Comparison of ENCODE assay signal across 23 cellular contexts in genomic region chr16:10932959-10933710, GRCh38. TPM values are rescaled to one million over a fixed set of nuclear protein-coding genes. Genes with fewer than 3 reads are reported as not detected.
DNase-seq lines count a peak whose midpoint lies in the region; TF ChIP-seq lines count a peak whose summit lies in the region.
"Had no signal": no experiment of that assay in that cellular context is flagged by ENCODE, and none has a peak within 500 bp of the region (broad histone marks: within the 10 kb centered on the region; RNA-seq: fewer than 3 reads in every experiment).

No MANE protein-coding gene starts in this region.

- in situ Hi-C loops in GM13977 (cut with MboI; ENCODE audit: low pct_unique_long_range_greater_than_20kb, low sequenced_read_pairs, unreplicated experiment): no loop called here

- intact Hi-C loops in Caco-2 (cut with micrococcal nuclease; ENCODE audit: unreplicated experiment): no loop called here
- intact Hi-C loops in activated T-helper 1 cell treated with anti-CD3 and anti-CD28 coated beads, Interleukin-12 subunit alpha, Interleukin-12 subunit beta, Interleukin-2, Interleukin-4 antibody, amounts not matched to agents 30 ng/mL and 10 ng/mL and 1 ng/mL, durations not matched to agents 14 hours and 24 hours and 36 hours (cut with micrococcal nuclease): no loop called here

- no peaks in the 10 kb centered on the region for H3K9me3 ChIP-seq in Caco-2
- H3K9me3 ChIP-seq: MG63, prostate gland had no signal

- peaks cover 27% of the 10 kb centered on the region for H3K4me1 Mint-ChIP-seq in T-helper 2 cell treated with Interferon-gamma antibody and Interleukin-4, amounts not matched to agents 5 μg/mL and 100 μg/mL, for 36 hours (ENCODE audit: low read depth)
- no peaks in the 10 kb centered on the region for H3K4me1 Mint-ChIP-seq in Caco-2 (ENCODE audit: low read depth, unreplicated experiment)
- H3K4me1 Mint-ChIP-seq in activated T-helper 1 cell treated with anti-CD3 and anti-CD28 coated beads, Interleukin-12 subunit alpha, Interleukin-12 subunit beta, Interleukin-2, Interleukin-4 antibody, amounts not matched to agents 30 ng/mL and 10 ng/mL and 1 ng/mL, durations not matched to agents 14 hours and 24 hours and 36 hours (ENCODE audit: low read depth): peaks cover 35% of the 10 kb centered on the region
- H3K4me1 Mint-ChIP-seq in neural crest cell: peaks cover 4% of the 10 kb centered on the region

- no peaks in the 10 kb centered on the region for H3K9me3 Mint-ChIP-seq in T-helper 2 cell treated with Interferon-gamma antibody and Interleukin-4, amounts not matched to agents 5 μg/mL and 100 μg/mL, for 36 hours
- H3K9me3 Mint-ChIP-seq in Caco-2 (ENCODE audit: unreplicated experiment) (no peaks in the 10 kb centered on the region), neural crest cell (no peaks in the 10 kb centered on the region)
- no peaks in the 10 kb centered on the region for H3K9me3 Mint-ChIP-seq in activated T-helper 1 cell treated with anti-CD3 and anti-CD28 coated beads, Interleukin-12 subunit alpha, Interleukin-12 subunit beta, Interleukin-2, Interleukin-4 antibody, amounts not matched to agents 30 ng/mL and 10 ng/mL and 1 ng/mL, durations not matched to agents 14 hours and 24 hours and 36 hours
- H3K9me3 Mint-ChIP-seq: activated T-cell treated with anti-CD3 and anti-CD28 coated beads, Interleukin-2, amount 50 U/mL, for 4 hours; nephron; T-cell; type B pancreatic cell had no signal

- CTCF ChIA-PET in Caco-2 (lab: Charles Lee): no interaction called here

- peaks cover 33% of the 10 kb centered on the region for H3K36me3 Mint-ChIP-seq in T-helper 2 cell treated with Interferon-gamma antibody and Interleukin-4, amounts not matched to agents 5 μg/mL and 100 μg/mL, for 36 hours (ENCODE audit: low read depth)
- H3K36me3 Mint-ChIP-seq in Caco-2 (ENCODE audit: insufficient read depth, unreplicated experiment) (peaks cover 12% of the 10 kb centered on the region), neural crest cell (ENCODE audit: low read depth) (no peaks in the 10 kb centered on the region)
- H3K36me3 Mint-ChIP-seq in activated T-helper 1 cell treated with anti-CD3 and anti-CD28 coated beads, Interleukin-12 subunit alpha, Interleukin-12 subunit beta, Interleukin-2, Interleukin-4 antibody, amounts not matched to agents 30 ng/mL and 10 ng/mL and 1 ng/mL, durations not matched to agents 14 hours and 24 hours and 36 hours (ENCODE audit: low read depth): peaks cover 16% of the 10 kb centered on the region

- H3K27ac Mint-ChIP-seq in T-helper 2 cell treated with Interferon-gamma antibody and Interleukin-4, amounts not matched to agents 5 μg/mL and 100 μg/mL, for 36 hours: peak overlapping the region; percentile 55
- H3K27ac Mint-ChIP-seq in Caco-2 (ENCODE audit: unreplicated experiment) (peak overlapping the region; percentile 50), neural crest cell (ENCODE audit: unreplicated experiment) (peak overlapping the region; percentile 57)
- H3K27ac Mint-ChIP-seq in activated T-helper 1 cell treated with anti-CD3 and anti-CD28 coated beads, Interleukin-12 subunit alpha, Interleukin-12 subunit beta, Interleukin-2, Interleukin-4 antibody, amounts not matched to agents 30 ng/mL and 10 ng/mL and 1 ng/mL, durations not matched to agents 14 hours and 24 hours and 36 hours: peak overlapping the region; percentile 34
- H3K27ac Mint-ChIP-seq: nephron, T-cell, type B pancreatic cell had no signal

- no peak overlapping the region for H3K4me3 Mint-ChIP-seq in T-helper 2 cell treated with Interferon-gamma antibody and Interleukin-4, amounts not matched to agents 5 μg/mL and 100 μg/mL, for 36 hours
- H3K4me3 Mint-ChIP-seq in Caco-2 (ENCODE audit: unreplicated experiment) (no peak overlapping the region), neural crest cell (no peak overlapping the region)
- no peak overlapping the region for H3K4me3 Mint-ChIP-seq in activated T-helper 1 cell treated with anti-CD3 and anti-CD28 coated beads, Interleukin-12 subunit alpha, Interleukin-12 subunit beta, Interleukin-2, Interleukin-4 antibody, amounts not matched to agents 30 ng/mL and 10 ng/mL and 1 ng/mL, durations not matched to agents 14 hours and 24 hours and 36 hours
- H3K4me3 Mint-ChIP-seq: activated T-cell treated with anti-CD3 and anti-CD28 coated beads, Interleukin-2, amount 50 U/mL, for 4 hours; nephron; T-cell; type B pancreatic cell had no signal

- no peak for TF ChIP-seq CTCF in Caco-2 (IDR thresholded peaks at IDR 0.05; ENCODE audit: insufficient read depth in 1 of 2, low read depth in 1 of 2, low read length in 1 of 2, severe bottlenecking in 1 of 2, unreplicated experiment in 1 of 2)
- TF ChIP-seq CTCF in neural crest cell (conservative IDR thresholded peaks at IDR 0.05): no peak
- no peak for TF ChIP-seq CTCF in GM13977 (IDR thresholded peaks at IDR 0.05; ENCODE audit: extremely low read depth, insufficient read depth, missing control alignments)

- peaks cover 6% of the 10 kb centered on the region; the same call in 1 of the 2 replicates for H3K4me1 ChIP-seq in Caco-2

- H3K36me3 ChIP-seq in Caco-2 (ENCODE audit: control insufficient read depth, insufficient read depth, low read length): no peaks in the 10 kb centered on the region
- H3K36me3 ChIP-seq: prostate gland had no signal

- no peak overlapping the region for H3K4me3 ChIP-seq in Caco-2 (ENCODE audit: low read depth, low read length)
- H3K4me3 ChIP-seq: GM23248, MG63, prostate gland had no signal

- H3K27me3 ChIP-seq in Caco-2 (replicated peaks; ENCODE audit: control insufficient read depth, insufficient read depth, low read length): no peaks in the 10 kb centered on the region
- H3K27me3 ChIP-seq: MG63 had no signal

- no TSS peak for BruUV-seq in Caco-2 (replicated peaks; lab: Mats Ljungman, UMichigan)

- POLR2A ChIA-PET in Caco-2 (lab: Charles Lee): interaction anchor here (1.2 kb wide), 1 partner anchor 9 kb away, joined by 5 read pairs; the partner anchor contains the start of gene DEXI

- no peaks in the 10 kb centered on the region for H3K27me3 Mint-ChIP-seq in T-helper 2 cell treated with Interferon-gamma antibody and Interleukin-4, amounts not matched to agents 5 μg/mL and 100 μg/mL, for 36 hours (ENCODE audit: low read depth)
- no peaks in the 10 kb centered on the region for H3K27me3 Mint-ChIP-seq in Caco-2 (ENCODE audit: insufficient read depth, unreplicated experiment)
- no peaks in the 10 kb centered on the region for H3K27me3 Mint-ChIP-seq in activated T-helper 1 cell treated with anti-CD3 and anti-CD28 coated beads, Interleukin-12 subunit alpha, Interleukin-12 subunit beta, Interleukin-2, Interleukin-4 antibody, amounts not matched to agents 30 ng/mL and 10 ng/mL and 1 ng/mL, durations not matched to agents 14 hours and 24 hours and 36 hours (ENCODE audit: insufficient read depth)
- no peaks in the 10 kb centered on the region for H3K27me3 Mint-ChIP-seq in neural crest cell (ENCODE audit: low read depth)
- H3K27me3 Mint-ChIP-seq: T-cell, type B pancreatic cell had no signal

- DNase-seq in T-helper 2 cell treated with Interferon-gamma antibody and Interleukin-4, amounts not matched to agents 5 μg/mL and 100 μg/mL, for 36 hours (ENCODE audit: low spot score): no peak
- DNase-seq in T-helper 2 cell: no peak
- peak in 1 of 2 experiments; percentile 26 for DNase-seq in Caco-2
- no peak for DNase-seq in activated T-helper 1 cell treated with anti-CD3 and anti-CD28 coated beads, Interleukin-12 subunit alpha, Interleukin-12 subunit beta, Interleukin-2, Interleukin-4 antibody, amounts not matched to agents 30 ng/mL and 10 ng/mL and 1 ng/mL, durations not matched to agents 14 hours and 24 hours and 36 hours (ENCODE audit: low spot score)
- no peak for DNase-seq in neural crest cell (ENCODE audit: low read depth, low spot score)
- no peak for DNase-seq in RKO (ENCODE audit: low spot score)
- DNase-seq in activated effector memory CD4-positive, alpha-beta T cell treated with anti-CD3 and anti-CD28 coated beads, Interleukin-2, amount 50 U/mL, for 16 hours: no peak
- no peak for DNase-seq in GM13977 (ENCODE audit: low spot score)
- DNase-seq: activated CD4-positive, alpha-beta T cell treated with anti-CD3 and anti-CD28 coated beads, Interleukin-2, amount 50 U/mL, for 48 hours; activated T-cell treated with anti-CD3 and anti-CD28 coated beads, Interleukin-2, amount 50 U/mL, for 4 hours; amygdala; DMS79; GM23248; head of caudate nucleus; MG63; NCI-H187 treated with DMSO at 0.1 percent for 48 hours; NCI-H226; stimulated activated naive CD4-positive, alpha-beta T cell treated with Interleukin-2 at 50 U/mL for 16 hours; T-cell; WERI-Rb-1 had no signal

RNA-seq across cellular contexts. Expression of gene DEXI, which starts 9.1 kb away (rescaled TPM):
- total RNA-seq in Caco-2 (2022) (23.0 and 23.7 TPM in 2 replicates), neural crest cell (35.6 and 38.3 TPM in 2 replicates)
- total RNA-seq in activated T-helper 1 cell treated with anti-CD3 and anti-CD28 coated beads, Interleukin-12 subunit alpha, Interleukin-12 subunit beta, Interleukin-2, Interleukin-4 antibody, amounts not matched to agents 30 ng/mL and 10 ng/mL and 1 ng/mL, durations not matched to agents 14 hours and 24 hours and 36 hours: 36.2 and 40.8 TPM in 2 replicates

RNA-seq across cellular contexts. Expression of gene CLEC16A, which starts 11.2 kb away (rescaled TPM):
- total RNA-seq in Caco-2 (2022): 27.0 and 27.9 TPM in 2 replicates
- 36.3 and 37.4 TPM in 2 replicates for total RNA-seq in activated T-helper 1 cell treated with anti-CD3 and anti-CD28 coated beads, Interleukin-12 subunit alpha, Interleukin-12 subunit beta, Interleukin-2, Interleukin-4 antibody, amounts not matched to agents 30 ng/mL and 10 ng/mL and 1 ng/mL, durations not matched to agents 14 hours and 24 hours and 36 hours
- total RNA-seq in neural crest cell: 21.3 and 26.0 TPM in 2 replicates

RNA-seq across cellular contexts. Expression of gene CIITA, which starts 56.1 kb away (rescaled TPM):
- total RNA-seq in Caco-2 (2022): 0.27 and 0.37 TPM in 2 replicates
- total RNA-seq in activated T-helper 1 cell treated with anti-CD3 and anti-CD28 coated beads, Interleukin-12 subunit alpha, Interleukin-12 subunit beta, Interleukin-2, Interleukin-4 antibody, amounts not matched to agents 30 ng/mL and 10 ng/mL and 1 ng/mL, durations not matched to agents 14 hours and 24 hours and 36 hours: 12.0 and 13.0 TPM in 2 replicates
- total RNA-seq in neural crest cell: not detected in 2 replicates
- total RNA-seq: GM23248 had no signal
